ENCODE assay signal across 8 cellular contexts in genomic region chr5:140806834-140807775, GRCh38.
A peak's percentile ranks its signal among the peaks of the same experiment; 100 is the strongest.
DNase-seq lines count a peak whose midpoint lies in the region; ATAC-seq and TF ChIP-seq lines count a peak whose summit lies in the region.

Gene PCDHA4 (plus strand): TSS chr5:140807068.

- no peaks in the 10 kb centered on the region for H3K27me3 ChIP-seq in MM.1S (replicated peaks; ENCODE audit: insufficient read depth, low read length)

- H4K20me1 ChIP-seq in MM.1S (ENCODE audit: insufficient read depth, low read length): no peaks in the 10 kb centered on the region

- no peaks in the 10 kb centered on the region for H3K9me3 ChIP-seq in MM.1S (replicated peaks; ENCODE audit: insufficient read depth, low read length)

- peak; percentile 27 for TF ChIP-seq CTCF in MM.1S (IDR thresholded peaks at IDR 0.05; ENCODE audit: low read length)
- no peak for TF ChIP-seq CTCF in coronary artery (IDR thresholded peaks at IDR 0.05)

- no peak within 1 kb of the TSS for H3K4me2 ChIP-seq in MM.1S (ENCODE audit: low read depth, low read length)

- H3K27ac ChIP-seq in MM.1S (ENCODE audit: low read length) (no peak within 1 kb of the TSS), coronary artery (peak within 1 kb of the TSS in 1 of 2 donors; percentile 53)

- DNase-seq in DMS114 treated with DMSO at 0.1 percent for 48 hours (lab: John Stamatoyannopoulos, UW; ENCODE audit: unreplicated experiment) (peak; percentile 18), MM.1S (no peak), coronary artery (ENCODE audit: low spot score) (no peak), midbrain (lab: John Stamatoyannopoulos, UW) (peak; percentile 52), OCI-M2 (lab: John Stamatoyannopoulos, UW; ENCODE audit: unreplicated experiment) (no peak)

- no peaks in the 10 kb centered on the region for H3F3A ChIP-seq in MM.1S (ENCODE audit: insufficient read depth, low read length)

- H3K4me1 ChIP-seq in MM.1S (ENCODE audit: low read length): no peaks in the 10 kb centered on the region

- ATAC-seq in GM19023 (IDR thresholded peaks at IDR 0.05; ENCODE audit: unreplicated experiment) (no peak), GM21390 (IDR thresholded peaks at IDR 0.05; ENCODE audit: unreplicated experiment) (no peak), HG03159 (IDR thresholded peaks at IDR 0.05; ENCODE audit: unreplicated experiment) (no peak)

- H3K36me3 ChIP-seq in MM.1S (replicated peaks; ENCODE audit: insufficient read depth, low read length): no peaks in the 10 kb centered on the region

- H3K9me2 ChIP-seq in MM.1S (replicated peaks; ENCODE audit: insufficient read depth, low read length): no peaks in the 10 kb centered on the region

- H3K4me3 ChIP-seq in MM.1S (ENCODE audit: low read length): no peak within 1 kb of the TSS
- peak within 1 kb of the TSS; percentile 67 for H3K4me3 ChIP-seq in coronary artery

- no peak within 1 kb of the TSS for H2AFZ ChIP-seq in MM.1S (ENCODE audit: low read length)

- H3K79me2 ChIP-seq in MM.1S (ENCODE audit: low read length): no peaks in the 10 kb centered on the region

- H3K9ac ChIP-seq in MM.1S (ENCODE audit: low read length): no peak within 1 kb of the TSS

Comparison
In these comparisons a context has a peak if more than half of its experiments do, and no peak if none do; other contexts are left out.
1. DNase-seq: peak in DMS114 treated with DMSO at 0.1 percent for 48 hours (single experiment) and midbrain (single experiment); none in MM.1S (single experiment), coronary artery (single experiment) and OCI-M2 (single experiment).